Comparison of ENCODE assay signal across 23 cellular contexts in genomic region chr16:61182416-61182815, GRCh38.
"Had no signal": no experiment of that assay in that cellular context is flagged by ENCODE, and none has a peak within 500 bp of the region (broad histone marks: within the 10 kb centered on the region; RNA-seq: fewer than 3 reads in every experiment).

No MANE protein-coding gene starts in this region.

- H3K4me3 ChIP-seq: heart right ventricle, ovary, right lobe of liver, suprapubic skin, transverse colon, vagina had no signal

- H3K9me3 ChIP-seq: heart right ventricle, ovary, right lobe of liver, suprapubic skin, transverse colon, vagina had no signal

- H3K36me3 ChIP-seq: brain microvascular endothelial cell, heart right ventricle, ovary, right lobe of liver, suprapubic skin, transverse colon, vagina had no signal

- H3K27me3 ChIP-seq: brain microvascular endothelial cell, heart right ventricle, ovary, right lobe of liver, suprapubic skin, transverse colon, vagina had no signal

- H3K27ac ChIP-seq: brain microvascular endothelial cell, heart right ventricle, ovary, right lobe of liver, suprapubic skin, transverse colon, vagina had no signal

- H3K4me1 ChIP-seq: heart right ventricle, right lobe of liver, suprapubic skin, transverse colon, vagina had no signal

- ATAC-seq: activated CD8-positive, alpha-beta T cell treated with anti-CD3 and anti-CD28 coated beads for 36 hours; activated naive CD8-positive, alpha-beta T cell treated with anti-CD3 and anti-CD28 coated beads, Interleukin-2, amount 50 U/mL, for 24 hours; activated T-cell treated with anti-CD3 and anti-CD28 coated beads, Interleukin-2, amount 50 U/mL, for 4 hours; esophagus mucosa; heart right ventricle; left ventricle myocardium superior; naive thymus-derived CD4-positive, alpha-beta T cell; right lobe of liver; stimulated activated naive CD8-positive, alpha-beta T cell treated with anti-CD3 and anti-CD28 coated beads, Interleukin-15, amount 100 ng/mL, for 72 hours had no signal

- DNase-seq: activated CD4-positive, alpha-beta T cell treated with anti-CD3 and anti-CD28 coated beads, Interleukin-2, amount 10 ng/mL, durations not matched to agents 24 days and 14 days; activated CD8-positive, alpha-beta T cell treated with anti-CD3 and anti-CD28 coated beads for 36 hours; activated effector memory CD4-positive, alpha-beta T cell treated with Interleukin-2 at 50 U/mL for 16 hours; activated naive CD4-positive, alpha-beta T cell treated with anti-CD3 and anti-CD28 coated beads, Interleukin-2, amount 10 ng/mL, durations not matched to agents 7 days and 5 days; activated naive CD8-positive, alpha-beta T cell treated with anti-CD3 and anti-CD28 coated beads, Interleukin-2, amount 50 U/mL, for 24 hours; activated T-cell treated with anti-CD3 and anti-CD28 coated beads, Interleukin-2, amount 50 U/mL, for 4 hours; anterior cingulate cortex; brain microvascular endothelial cell; central memory CD4-positive, alpha-beta T cell; heart right ventricle; immature natural killer cell; left ventricle myocardium superior; naive thymus-derived CD4-positive, alpha-beta T cell; ovary; right lobe of liver; small intestine; stimulated activated CD4-positive, alpha-beta T cell treated with anti-CD3 and anti-CD28 coated beads, Interleukin-4, amount 100 ng/mL, for 1 hour; stimulated activated naive CD8-positive, alpha-beta T cell treated with anti-CD3 and anti-CD28 coated beads, Interleukin-15, amount 100 ng/mL, for 72 hours; T-helper 9 cell; transverse colon had no signal
